8 cellular contexts compared by ENCODE assay signal in the genomic region with DNA sequence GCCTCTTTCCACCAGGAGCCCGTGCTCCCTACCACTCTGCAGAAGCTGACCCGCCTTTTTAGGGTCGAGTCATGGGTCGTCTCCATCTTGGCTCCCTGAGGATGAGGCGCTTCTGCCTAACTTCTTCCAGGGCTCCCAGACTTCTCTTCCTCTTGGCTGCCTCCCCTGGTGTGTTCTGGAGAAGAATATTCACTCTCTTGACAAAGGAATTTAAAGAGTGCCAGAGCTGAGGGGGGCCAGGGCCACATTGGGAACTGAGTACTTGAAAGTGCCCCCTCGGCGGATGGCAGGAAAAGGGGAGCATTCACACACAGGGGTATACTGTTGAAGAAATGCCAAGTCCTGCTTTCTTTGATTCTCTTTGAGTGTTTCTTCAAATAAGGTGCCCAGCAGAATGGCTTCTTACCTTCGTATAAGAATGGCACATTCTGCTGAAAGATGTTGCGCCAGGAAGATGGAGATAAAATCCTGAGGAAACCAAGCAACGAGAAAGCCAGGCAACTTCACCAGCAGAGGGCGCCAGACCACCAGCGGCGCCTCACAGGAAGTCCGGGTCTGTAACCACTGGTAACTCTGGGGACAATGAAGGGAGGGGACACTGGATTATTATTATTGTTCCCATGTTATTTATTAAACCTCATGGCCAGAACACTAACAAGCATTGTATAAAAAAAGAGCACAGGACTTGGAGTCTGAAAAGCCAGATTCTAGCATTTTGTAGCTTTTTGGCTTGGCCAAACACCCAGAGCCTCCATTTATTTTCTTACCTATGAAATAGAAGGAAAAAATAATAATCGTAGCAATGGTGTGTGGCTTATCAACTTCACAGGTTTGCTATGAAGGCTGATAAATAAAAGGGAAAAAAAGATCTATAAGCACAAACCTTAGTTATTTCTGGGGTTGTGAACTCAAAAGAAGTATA.
DNase-seq lines count a peak whose midpoint lies in the region; ATAC-seq and TF ChIP-seq lines count a peak whose summit lies in the region.

No MANE protein-coding gene starts in this region.

- POLR2A ChIA-PET in CD4-positive, alpha-beta T cell (lab: Charles Lee), result interaction anchor here (0.6 kb wide), 1 partner anchor 85 kb away, joined by 3 read pairs; no protein-coding TSS in a partner anchor

- peaks cover 24% of the 10 kb centered on the region for H3K4me1 Mint-ChIP-seq in CD4-positive, alpha-beta T cell (ENCODE audit: low read depth)

- no peak overlapping the region for H3K27ac Mint-ChIP-seq in CD4-positive, alpha-beta T cell

- CTCF ChIA-PET in CD4-positive, alpha-beta T cell (lab: Charles Lee), result interaction anchor here (1.0 to 1.5 kb wide), 2 partner anchors 32 to 87 kb away, joined by 3 read pairs; no protein-coding TSS in a partner anchor

- ATAC-seq in CD4-positive, alpha-beta T cell (ENCODE audit: poor library complexity), result peak; percentile 55
- ATAC-seq in GM19324 (IDR thresholded peaks at IDR 0.05; ENCODE audit: low FRiP score, unreplicated experiment), result peak; percentile 66
- peak; percentile 88 for ATAC-seq in HG03354 (IDR thresholded peaks at IDR 0.05; ENCODE audit: poor library complexity, severe bottlenecking, unreplicated experiment)
- peak in 2 of 4 donors; percentile 58 to 61 for ATAC-seq in heart left ventricle

- no peaks in the 10 kb centered on the region for H3K27me3 Mint-ChIP-seq in CD4-positive, alpha-beta T cell

- H3K9me3 Mint-ChIP-seq in CD4-positive, alpha-beta T cell, result no peaks in the 10 kb centered on the region

- H3K36me3 Mint-ChIP-seq in CD4-positive, alpha-beta T cell (ENCODE audit: low read depth), result no peaks in the 10 kb centered on the region

- H3K27ac ChIP-seq in CD4-positive, alpha-beta T cell (ENCODE audit: low read depth, low read length), result no peak overlapping the region
- no peak overlapping the region for H3K27ac ChIP-seq in heart left ventricle

- H3K9me3 ChIP-seq in CD4-positive, alpha-beta T cell (ENCODE audit: control insufficient read depth, low read length), result no peaks in the 10 kb centered on the region
- peaks cover 0 to 24% (median 3%) of the 10 kb centered on the region in 12 donors for H3K9me3 ChIP-seq in heart left ventricle

- WGBS in heart left ventricle, 4 donors, result 54 to 58% (median 56%) methylated on average over 15 of the region's 15 CpGs

- H3K4me3 ChIP-seq in heart left ventricle, result no peak overlapping the region

- TF ChIP-seq POLR2A in heart left ventricle (IDR thresholded peaks at IDR 0.05), result no peak

- H3K36me3 ChIP-seq in heart left ventricle, result no peaks in the 10 kb centered on the region

- DNase-seq in CD4-positive, alpha-beta T cell, result peak; percentile 51 to 76 (median 58)
- DNase-seq in RPMI8226 (peak; percentile 26), heart left ventricle (peak; percentile 38 to 81 (median 41)), amniotic stem cell (lab: John Stamatoyannopoulos, UW) (no peak)
- DNase-seq in activated effector memory CD4-positive, alpha-beta T cell treated with Interleukin-2 at 50 U/mL for 16 hours, result peak; percentile 48
- peak; percentile 47 to 73 for DNase-seq in stimulated activated CD4-positive, alpha-beta T cell treated with anti-CD3 and anti-CD28 coated beads, Interleukin-12 subunit alpha, Interleukin-12 subunit beta, amount 100 ng/mL, for 24 hours (ENCODE audit: low read depth in 2 of 2)

- H3K4me1 ChIP-seq in heart left ventricle, result peaks cover 0 to 8% (median 0%) of the 10 kb centered on the region in 12 donors

- H3K27me3 ChIP-seq in CD4-positive, alpha-beta T cell (ENCODE audit: control insufficient read depth, insufficient read depth, low read length), result no peaks in the 10 kb centered on the region
- H3K27me3 ChIP-seq in heart left ventricle, result no peaks in the 10 kb centered on the region

- peak; percentile 97 for TF ChIP-seq CTCF in CD4-positive, alpha-beta T cell (IDR thresholded peaks at IDR 0.05)
- peak; percentile 46 to 88 (median 70) for TF ChIP-seq CTCF in heart left ventricle (IDR thresholded peaks at IDR 0.05)

- no peak overlapping the region for H3K4me3 Mint-ChIP-seq in CD4-positive, alpha-beta T cell

- intact Hi-C loops in CD4-positive, alpha-beta T cell (cut with DNase I, micrococcal nuclease), result loop anchor here (1.0 to 5.0 kb wide), 4 partner anchors 88 to 396 kb away; no protein-coding TSS in a partner anchor
- intact Hi-C loops in heart left ventricle (cut with DNase I), result loop anchor here in 6 of 10 donors (5.0 kb wide), 2 partner anchors 84 to 89 kb away; no protein-coding TSS in a partner anchor
